ENCODE assay signal across 15 cellular contexts in genomic region chr22:49749885-49750510, GRCh38.
"Had no signal": no experiment of that assay in that cellular context is flagged by ENCODE, and none has a peak within 500 bp of the region (broad histone marks: within the 10 kb centered on the region; RNA-seq: fewer than 3 reads in every experiment).

No MANE protein-coding gene starts in this region.

- H3K4me3 ChIP-seq: dorsolateral prefrontal cortex, tibial nerve had no signal

- H3K4me3 Mint-ChIP-seq: activated T-helper 17 cell treated with anti-CD3 and anti-CD28 coated beads, Interleukin-2, amount 50 U/mL, for 72 hours; nephron; stimulated activated effector memory CD8-positive, alpha-beta T cell treated with anti-CD3 and anti-CD28 coated beads, Interleukin-12 subunit alpha, Interleukin-12 subunit beta, amount 100 ng/mL, for 72 hours; T-cell had no signal

- H3K27ac Mint-ChIP-seq: activated T-helper 17 cell treated with anti-CD3 and anti-CD28 coated beads, Interleukin-2, amount 50 U/mL, for 72 hours; nephron; stimulated activated effector memory CD8-positive, alpha-beta T cell treated with anti-CD3 and anti-CD28 coated beads, Interleukin-12 subunit alpha, Interleukin-12 subunit beta, amount 100 ng/mL, for 72 hours; T-cell had no signal

- H3K27ac ChIP-seq: dorsolateral prefrontal cortex, tibial nerve had no signal

- ATAC-seq: activated T-helper 17 cell treated with anti-CD3 and anti-CD28 coated beads, Interleukin-2, amount 50 U/mL, for 72 hours; stimulated activated effector memory CD8-positive, alpha-beta T cell treated with anti-CD3 and anti-CD28 coated beads, Interleukin-12 subunit alpha, Interleukin-12 subunit beta, amount 100 ng/mL, for 72 hours; T-cell had no signal

- DNase-seq: activated CD4-positive, alpha-beta T cell treated with anti-CD3 and anti-CD28 coated beads, Interleukin-2, amount 50 U/mL, for 4 hours; activated CD4-positive, CD25-positive, alpha-beta regulatory T cell treated with anti-CD3 and anti-CD28 coated beads, Interleukin-2, amount 50 U/mL, for 72 hours; activated naive CD4-positive, alpha-beta T cell treated with anti-CD3 and anti-CD28 coated beads, Interleukin-2, amount 50 U/mL, for 16 hours; activated T-cell treated with anti-CD3 and anti-CD28 coated beads for 4 hours; erythroblast; stimulated activated CD4-positive, alpha-beta T cell treated with anti-CD3 and anti-CD28 coated beads, Interleukin-12 subunit alpha, Interleukin-12 subunit beta, amount 100 ng/mL, for 4 hours; stimulated activated CD4-positive, alpha-beta T cell treated with anti-CD3 and anti-CD28 coated beads, Interleukin-2, amount 100 ng/mL, for 24 hours; substantia nigra; T-cell; T-helper 9 cell had no signal

- H3K36me3 Mint-ChIP-seq: stimulated activated effector memory CD8-positive, alpha-beta T cell treated with anti-CD3 and anti-CD28 coated beads, Interleukin-12 subunit alpha, Interleukin-12 subunit beta, amount 100 ng/mL, for 72 hours had no signal

- H3K4me1 Mint-ChIP-seq: activated T-helper 17 cell treated with anti-CD3 and anti-CD28 coated beads, Interleukin-2, amount 50 U/mL, for 72 hours; nephron; stimulated activated effector memory CD8-positive, alpha-beta T cell treated with anti-CD3 and anti-CD28 coated beads, Interleukin-12 subunit alpha, Interleukin-12 subunit beta, amount 100 ng/mL, for 72 hours; T-cell had no signal

- H3K36me3 ChIP-seq: tibial nerve had no signal

- H3K4me1 ChIP-seq: tibial nerve had no signal
